Comparison of ENCODE assay signal across 11 cellular contexts in the genomic region with DNA sequence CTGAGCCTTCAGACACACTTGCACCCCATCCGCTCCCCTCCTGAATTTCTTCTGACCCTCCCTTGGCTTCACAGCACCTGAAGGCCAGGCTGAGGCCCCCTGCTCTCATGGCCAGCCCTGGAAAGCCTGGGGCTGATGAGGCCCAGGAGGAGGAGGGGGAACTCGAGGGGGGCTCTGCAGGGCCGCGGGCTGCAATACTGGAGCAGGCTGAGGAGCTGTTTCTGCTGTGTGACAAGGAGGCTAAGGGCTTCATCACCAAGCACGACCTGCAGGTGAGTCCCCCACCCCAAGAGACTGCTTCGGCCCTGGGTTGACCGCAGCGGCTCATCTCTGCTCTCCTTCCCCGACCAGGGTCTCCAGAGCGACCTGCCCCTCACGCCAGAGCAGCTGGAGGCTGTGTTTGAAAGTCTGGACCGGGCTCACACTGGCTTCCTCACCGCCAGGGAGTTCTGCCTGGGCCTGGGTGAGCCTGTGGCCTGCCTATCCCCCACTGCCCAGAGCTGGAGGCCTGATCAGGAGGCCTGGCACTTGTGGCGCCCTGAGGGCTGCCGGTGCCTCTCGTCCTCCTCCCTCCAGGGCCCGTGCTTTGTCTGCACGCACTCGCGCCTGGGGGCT. TPM values are rescaled to one million over a fixed set of nuclear protein-coding genes. Genes with fewer than 3 reads are reported as not detected.
DNase-seq lines count a peak whose midpoint lies in the region; ATAC-seq and TF ChIP-seq lines count a peak whose summit lies in the region.
"Had no signal": no experiment of that assay in that cellular context is flagged by ENCODE, and none has a peak within 500 bp of the region (broad histone marks: within the 10 kb centered on the region; RNA-seq: fewer than 3 reads in every experiment).

No MANE protein-coding gene starts in this region.

- dilution Hi-C loops in IMR-90 (cut with HindIII; ENCODE audit: low sequenced_read_pairs, unreplicated experiment) = no loop called here

- H2AK9ac ChIP-seq in IMR-90 (replicated peaks; ENCODE audit: low read depth, low read length, poor library complexity) = peak overlapping the region; percentile 31

- H2AK5ac ChIP-seq in IMR-90 (ENCODE audit: low read depth, low read length) = peak overlapping the region; percentile 24; the same call in 1 of the 2 replicates

- H4K91ac ChIP-seq in IMR-90 (ENCODE audit: insufficient read depth, low read depth, low read length) = peak overlapping the region; percentile 71

- 0 out of 2 replicates have a peak overlapping the region, but pooled peaks have one; percentile 18 for H2BK120ac ChIP-seq in IMR-90 (ENCODE audit: low read depth, low read length)

- no peak for TF ChIP-seq POLR2A in IMR-90 (IDR thresholded peaks at IDR 0.05; ENCODE audit: low read depth, low read length)

- H3K9me3 Mint-ChIP-seq in effector memory CD8-positive, alpha-beta T cell = no peaks in the 10 kb centered on the region
- H3K9me3 Mint-ChIP-seq in nephron = no peaks in the 10 kb centered on the region

- peak overlapping the region; percentile 90 for H2AFZ ChIP-seq in IMR-90 (replicated peaks; ENCODE audit: low read length, poor library complexity)

- peaks cover 6 to 37% of the 10 kb centered on the region in 2 donors for H3K27me3 Mint-ChIP-seq in effector memory CD8-positive, alpha-beta T cell
- H3K27me3 Mint-ChIP-seq in nephron (ENCODE audit: low read depth) = peaks cover 45% of the 10 kb centered on the region

- peaks cover 18% of the 10 kb centered on the region; the same call in 1 of the 2 replicates for H3K36me3 ChIP-seq in IMR-90 (ENCODE audit: control insufficient read depth, insufficient read depth, low read length)

- in situ Hi-C loops in IMR-90 (cut with MboI; ENCODE audit: low sequenced_read_pairs) = no loop called here

- peak overlapping the region; percentile 56 for H2BK5ac ChIP-seq in IMR-90 (ENCODE audit: low read depth, low read length, poor library complexity, severe bottlenecking)

- H3K4ac ChIP-seq in IMR-90 (ENCODE audit: low read depth, low read length) = peak overlapping the region; percentile 43

- intact Hi-C loops in IMR-90 (cut with micrococcal nuclease) = no loop called here

- H3K27ac Mint-ChIP-seq in effector memory CD8-positive, alpha-beta T cell = peak overlapping the region in 1 of 2 donors; percentile 23
- peak overlapping the region; percentile 29 to 75 (median 75) for H3K27ac Mint-ChIP-seq in nephron

- no peak overlapping the region for H3K4me2 ChIP-seq in IMR-90 (ENCODE audit: low read depth, low read length)

- no peak overlapping the region for H2BK15ac ChIP-seq in IMR-90 (ENCODE audit: low read depth, low read length)

- WGBS in IMR-90 (ENCODE audit: extremely low coverage in 2 of 2, insufficient read length in 1 of 2), 2 experiments = 62% methylated on average over 6 of the region's 20 CpGs; no CpG with 5 or more reads in 1 of the 2 experiments

- TF ChIP-seq RAD21 in IMR-90 (IDR thresholded peaks at IDR 0.05; ENCODE audit: low read length) = no peak

- H3K9me1 ChIP-seq in IMR-90 (ENCODE audit: insufficient read depth, low read length) = peaks cover 6% of the 10 kb centered on the region; the same call in 1 of the 2 replicates

- H3K4me3 Mint-ChIP-seq in effector memory CD8-positive, alpha-beta T cell = peak overlapping the region; percentile 73 to 75
- peak overlapping the region; percentile 73 to 79 (median 78) for H3K4me3 Mint-ChIP-seq in nephron

- H3K27ac ChIP-seq in AG04450 (ENCODE audit: low read depth, low read length) (peak overlapping the region; percentile 21), IMR-90 (ENCODE audit: insufficient read depth, low read length) (no peak overlapping the region)
- H3K27ac ChIP-seq: brain microvascular endothelial cell had no signal

- no peaks in the 10 kb centered on the region for H3K27me3 ChIP-seq in AG04450 (ENCODE audit: control insufficient read depth, insufficient read depth, low read length)
- peaks cover 6% of the 10 kb centered on the region; the same call in 1 of the 2 replicates for H3K27me3 ChIP-seq in IMR-90 (ENCODE audit: control insufficient read depth, insufficient read depth, low read length)
- H3K27me3 ChIP-seq: brain microvascular endothelial cell had no signal

- H3K23ac ChIP-seq in IMR-90 (ENCODE audit: low read depth, low read length) = 0 out of 2 replicates have a peak overlapping the region, but pooled peaks have one; percentile 34

- peak overlapping the region in 1 of 2 experiments; percentile 87; a peak in 2 of 4 replicates for H4K8ac ChIP-seq in IMR-90 (ENCODE audit: low read depth in 2 of 2, low read length in 2 of 2)

- H3K9me3 ChIP-seq in AG04450 (ENCODE audit: control insufficient read depth, insufficient read depth, low read length) (no peaks in the 10 kb centered on the region; the same call in 1 of the 2 replicates), IMR-90 (ENCODE audit: control insufficient read depth, insufficient read depth, low read length) (no peaks in the 10 kb centered on the region)

- peaks cover 28% of the 10 kb centered on the region for H3K36me3 Mint-ChIP-seq in effector memory CD8-positive, alpha-beta T cell (ENCODE audit: insufficient read depth)
- peaks cover 8% of the 10 kb centered on the region for H3K36me3 Mint-ChIP-seq in nephron (ENCODE audit: low read depth)

- CTCF ChIA-PET in AG04450 (lab: Charles Lee) (no interaction called here), IMR-90 (lab: Yijun Ruan, JAX) (no interaction called here)

- peaks cover 25% of the 10 kb centered on the region for H3K4me1 ChIP-seq in IMR-90 (ENCODE audit: control insufficient read depth, insufficient read depth, low read length)

- DNase-seq in AG04450 (ENCODE audit: low read depth, low spot score) (no peak), IMR-90 (no peak), AG20443 (ENCODE audit: low spot score) (no peak)
- DNase-seq in effector memory CD8-positive, alpha-beta T cell = no peak
- DNase-seq in stimulated activated naive CD4-positive, alpha-beta T cell treated with Interleukin-2 at 50 U/mL for 16 hours (lab: John Stamatoyannopoulos, UW) = no peak
- DNase-seq in activated CD4-positive, alpha-beta T cell treated with anti-CD3 and anti-CD28 coated beads for 4 hours = no peak
- DNase-seq: brain microvascular endothelial cell; hippocampal formation; stimulated activated naive CD4-positive, alpha-beta T cell had no signal

- peaks cover 26% of the 10 kb centered on the region for H4K20me1 ChIP-seq in IMR-90 (ENCODE audit: insufficient read depth, low read length)

- H3K9ac ChIP-seq in IMR-90 (ENCODE audit: low read depth, low read length) = no peak overlapping the region

- peaks cover 10 to 26% of the 10 kb centered on the region in 2 donors for H3K4me1 Mint-ChIP-seq in effector memory CD8-positive, alpha-beta T cell (ENCODE audit: low read depth in 2 of 2)
- peaks cover 37% of the 10 kb centered on the region for H3K4me1 Mint-ChIP-seq in nephron

- no peak for ATAC-seq in IMR-90 (ENCODE audit: low read depth)
- no peak for ATAC-seq in effector memory CD8-positive, alpha-beta T cell (replicated peaks)
- ATAC-seq in GM19351 (IDR thresholded peaks at IDR 0.05; ENCODE audit: unreplicated experiment) = no peak

- TF ChIP-seq CTCF in AG04450 (IDR thresholded peaks at IDR 0.05; ENCODE audit: low read depth, low read length) (no peak), IMR-90 (conservative IDR thresholded peaks at IDR 0.05; ENCODE audit: low read depth, low read length) (no peak), nephron (IDR thresholded peaks at IDR 0.05; ENCODE audit: unreplicated experiment in 3 of 3) (no peak)

- H4K5ac ChIP-seq in IMR-90 (ENCODE audit: low read depth, low read length) = no peak overlapping the region

- peaks cover 2 to 13% of the 10 kb centered on the region in 2 experiments for H3K79me1 ChIP-seq in IMR-90 (ENCODE audit: low read depth in 1 of 2, low read length in 2 of 2)

- BruUV-seq in IMR-90 (replicated peaks; lab: Mats Ljungman, UMichigan) = no TSS peak

- no peak overlapping the region for H2BK20ac ChIP-seq in IMR-90 (ENCODE audit: low read depth, low read length)

- H3K4me3 ChIP-seq in AG04450 (ENCODE audit: low read depth, low read length) (no peak overlapping the region), IMR-90 (ENCODE audit: insufficient read depth, low read depth, low read length) (no peak overlapping the region)

- H3K18ac ChIP-seq in IMR-90 (ENCODE audit: low read depth, low read length) = no peak overlapping the region

- no peak overlapping the region for H3K56ac ChIP-seq in IMR-90 (ENCODE audit: extremely low read depth, insufficient read depth, low read length)

- H3K14ac ChIP-seq in IMR-90 (replicated peaks; ENCODE audit: low read depth, low read length) = no peak overlapping the region

- POLR2A ChIA-PET in AG04450 (lab: Yijun Ruan, JAX) (interaction anchor here (0.6 to 3.7 kb wide), 2 partner anchors 9 to 18 kb away, joined by 12 to 28 read pairs; partner anchors contain the start of gene PNPLA2), IMR-90 (lab: Charles Lee; ENCODE audit: unreplicated experiment) (no interaction called here)

RNA-seq across cellular contexts. Expression of gene CRACR2B, which starts 0.9 kb away (rescaled TPM):
- polyA plus RNA-seq in AG04450 (2011; rRNA removed) = 0.26 and 0.36 TPM in 2 replicates
- 0.18 TPM in 1 of 2 replicates, not detected in the other for polyA minus RNA-seq in AG04450 (2011; rRNA and poly(A)+ RNA removed)
- total RNA-seq in IMR-90 (2012; rRNA removed) = 0.28 and 0.54 TPM in 2 replicates
- polyA plus RNA-seq in IMR-90 (2012; rRNA removed) = 2.5 and 3.2 TPM in 2 replicates
- polyA plus RNA-seq in IMR-90 (2012; cell fraction: cytosol; rRNA removed) = 3.2 and 3.5 TPM in 2 replicates
- 8.0 and 18.2 TPM in 2 replicates for polyA plus RNA-seq in IMR-90 (2012; cell fraction: nucleus; rRNA removed; ENCODE audit: low replicate concordance)

RNA-seq across cellular contexts. Expression of gene CD151, which starts 4.1 kb away (rescaled TPM):
- polyA plus RNA-seq in AG04450 (2011; rRNA removed) (559 and 909 TPM in 2 replicates), IMR-90 (2012; rRNA removed) (1,267 and 1,435 TPM in 2 replicates)
- 366 and 557 TPM in 2 replicates for polyA minus RNA-seq in AG04450 (2011; rRNA and poly(A)+ RNA removed)
- total RNA-seq in IMR-90 (2012; rRNA removed) = 789 and 1,150 TPM in 2 replicates
- 933 and 2,823 TPM in 2 replicates for polyA plus RNA-seq in IMR-90 (2012; cell fraction: cytosol; rRNA removed)
- polyA plus RNA-seq in IMR-90 (2012; cell fraction: nucleus; rRNA removed; ENCODE audit: low replicate concordance) = 859 and 2,218 TPM in 2 replicates

RNA-seq across cellular contexts. Expression of gene PNPLA2, which starts 9.9 kb away (rescaled TPM):
- polyA plus RNA-seq in AG04450 (2011; rRNA removed) (17.3 and 29.3 TPM in 2 replicates), IMR-90 (2012; rRNA removed) (94.3 and 109 TPM in 2 replicates)
- polyA minus RNA-seq in AG04450 (2011; rRNA and poly(A)+ RNA removed) = 31.5 and 47.7 TPM in 2 replicates
- total RNA-seq in IMR-90 (2012; rRNA removed) = 7.0 and 7.2 TPM in 2 replicates
- polyA plus RNA-seq in IMR-90 (2012; cell fraction: cytosol; rRNA removed) = 84.2 and 129 TPM in 2 replicates
- polyA plus RNA-seq in IMR-90 (2012; cell fraction: nucleus; rRNA removed; ENCODE audit: low replicate concordance) = 289 and 727 TPM in 2 replicates

RNA-seq across cellular contexts. Expression of gene POLR2L, which starts 13.7 kb away (rescaled TPM):
- polyA plus RNA-seq in AG04450 (2011; rRNA removed) (211 and 431 TPM in 2 replicates), IMR-90 (2012; rRNA removed) (416 and 907 TPM in 2 replicates)
- polyA minus RNA-seq in AG04450 (2011; rRNA and poly(A)+ RNA removed) = 61.0 and 70.5 TPM in 2 replicates
- 44.4 and 123 TPM in 2 replicates for total RNA-seq in IMR-90 (2012; rRNA removed)
- 193 and 430 TPM in 2 replicates for polyA plus RNA-seq in IMR-90 (2012; cell fraction: cytosol; rRNA removed)
- polyA plus RNA-seq in IMR-90 (2012; cell fraction: nucleus; rRNA removed; ENCODE audit: low replicate concordance) = 27.7 and 112 TPM in 2 replicates

RNA-seq across cellular contexts. Expression of gene TSPAN4, which starts 14.0 kb away (rescaled TPM):
- polyA plus RNA-seq in AG04450 (2011; rRNA removed) (92.6 and 134 TPM in 2 replicates), IMR-90 (2012; rRNA removed) (293 and 327 TPM in 2 replicates)
- 42.0 and 58.6 TPM in 2 replicates for polyA minus RNA-seq in AG04450 (2011; rRNA and poly(A)+ RNA removed)
- total RNA-seq in IMR-90 (2012; rRNA removed) = 143 and 161 TPM in 2 replicates
- polyA plus RNA-seq in IMR-90 (2012; cell fraction: cytosol; rRNA removed) = 286 and 483 TPM in 2 replicates
- polyA plus RNA-seq in IMR-90 (2012; cell fraction: nucleus; rRNA removed; ENCODE audit: low replicate concordance) = 295 and 963 TPM in 2 replicates
